19 cellular contexts compared by ENCODE assay signal in the genomic region with DNA sequence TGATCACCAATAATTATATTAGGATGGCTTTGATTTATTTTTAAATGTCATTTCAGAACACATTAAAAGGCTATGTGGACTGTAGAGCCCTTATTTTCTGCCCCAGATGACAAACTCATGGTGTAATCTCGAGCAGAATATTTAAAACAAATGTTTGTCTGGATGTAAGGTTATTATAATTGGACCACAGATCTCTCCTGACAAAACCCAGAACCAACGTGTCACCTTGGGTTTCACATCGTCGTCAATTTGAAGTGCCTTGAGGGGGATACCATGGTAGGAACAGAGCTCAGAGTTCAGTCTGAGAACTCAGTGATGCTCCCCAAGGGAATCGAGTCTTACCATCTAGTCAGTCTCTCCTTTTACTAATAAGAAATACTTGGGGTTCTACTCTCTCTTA.
"Had no signal": no experiment of that assay in that cellular context is flagged by ENCODE, and none has a peak within 500 bp of the region (broad histone marks: within the 10 kb centered on the region; RNA-seq: fewer than 3 reads in every experiment).

No MANE protein-coding gene starts in this region.

- H3K79me2 ChIP-seq: hepatocyte had no signal

- DNase-seq: activated B cell treated with CpG ODN at 0.5 μM for 24 hours; activated CD4-positive, alpha-beta T cell treated with anti-CD3 and anti-CD28 coated beads, Interleukin-2, amount 10 ng/mL, durations not matched to agents 7 days and 5 days; activated gamma-delta T cell treated with Interleukin-2 at 50 U/mL for 16 hours; amniotic stem cell; body of pancreas; effector memory CD4-positive, alpha-beta T cell; islet precursor cell; left lung; mammary epithelial cell; naive thymus-derived CD4-positive, alpha-beta T cell; occipital lobe; right lobe of liver; stimulated activated CD4-positive, alpha-beta T cell treated with anti-CD3 and anti-CD28 coated beads, Interleukin-1b, Interleukin-23, amount 100 ng/mL, for 48 hours; stomach had no signal

- H3K27ac ChIP-seq: body of pancreas, epithelial cell of prostate, hepatocyte, left lung, prostate gland, right lobe of liver, stomach, thoracic aorta had no signal

- H3K27me3 ChIP-seq: body of pancreas, gastroesophageal sphincter, hepatocyte, right lobe of liver had no signal

- H2AFZ ChIP-seq: hepatocyte had no signal

- H3K4me2 ChIP-seq: hepatocyte had no signal

- ATAC-seq: body of pancreas; gastroesophageal sphincter; left lung; naive thymus-derived CD4-positive, alpha-beta T cell; right lobe of liver had no signal

- H3K9me3 ChIP-seq: body of pancreas, gastroesophageal sphincter, left lung, prostate gland, right lobe of liver, stomach, thoracic aorta had no signal

- H3K4me3 ChIP-seq: body of pancreas, gastroesophageal sphincter, hepatocyte, left lung, prostate gland, right lobe of liver, stomach, thoracic aorta had no signal

- H3K36me3 ChIP-seq: gastroesophageal sphincter, left lung, prostate gland, right lobe of liver, stomach, thoracic aorta had no signal

- H3K4me1 ChIP-seq: prostate gland had no signal
